In genomic region chr6:135280375-135281136, GRCh38 we compare ENCODE assay signal across 13 cellular contexts.
DNase-seq lines count a peak whose midpoint lies in the region; ATAC-seq and TF ChIP-seq lines count a peak whose summit lies in the region.
"Had no signal": no experiment of that assay in that cellular context is flagged by ENCODE, and none has a peak within 500 bp of the region (broad histone marks: within the 10 kb centered on the region; RNA-seq: fewer than 3 reads in every experiment).

No MANE protein-coding gene starts in this region.

- H4K12ac ChIP-seq in trophoblast cell (ENCODE audit: low read depth, low read length) = no peak overlapping the region

- no peaks in the 10 kb centered on the region for H3K36me3 ChIP-seq in KOPT-K1 (ENCODE audit: insufficient read depth, low read length)
- H3K36me3 ChIP-seq in SJCRH30 = no peaks in the 10 kb centered on the region
- H3K36me3 ChIP-seq in trophoblast cell (ENCODE audit: control insufficient read depth in 1 of 2, insufficient read depth in 2 of 2, low read length in 2 of 2) = no peaks in the 10 kb centered on the region
- H3K36me3 ChIP-seq: Peyer's patch had no signal

- no peak overlapping the region for H2BK12ac ChIP-seq in trophoblast cell (ENCODE audit: low read length)

- no peak overlapping the region for H2AK5ac ChIP-seq in trophoblast cell (ENCODE audit: low read length)

- H3K18ac ChIP-seq in trophoblast cell (ENCODE audit: low read length) = no peak overlapping the region

- no peak overlapping the region for H3K4me2 ChIP-seq in trophoblast cell (ENCODE audit: low read length)

- H3K27ac ChIP-seq in KOPT-K1 (ENCODE audit: low read depth, low read length, poor library complexity, severe bottlenecking) (peak overlapping the region; percentile 5), SJCRH30 (no peak overlapping the region), trophoblast cell (ENCODE audit: low read depth, low read length) (no peak overlapping the region)
- H3K27ac ChIP-seq: Peyer's patch, skin epidermis had no signal

- H4K91ac ChIP-seq in trophoblast cell (ENCODE audit: low read depth, low read length) = no peak overlapping the region

- no peak overlapping the region for H3K14ac ChIP-seq in trophoblast cell (ENCODE audit: low read length)

- H3K27me3 ChIP-seq in SJCRH30 (no peaks in the 10 kb centered on the region), trophoblast cell (ENCODE audit: insufficient read depth, low read length) (no peaks in the 10 kb centered on the region)
- H3K27me3 ChIP-seq: Peyer's patch had no signal

- ATAC-seq in HG02840 (IDR thresholded peaks at IDR 0.05; ENCODE audit: low FRiP score, unreplicated experiment) = no peak

- TF ChIP-seq CTCF in foreskin fibroblast (IDR thresholded peaks at IDR 0.05; ENCODE audit: low read depth, low read length) = no peak
- TF ChIP-seq CTCF in GM10266 (IDR thresholded peaks at IDR 0.05; ENCODE audit: control insufficient read depth, insufficient read depth, low read depth, missing control alignments) = no peak

- H3K4me1 ChIP-seq in SJCRH30 = peaks cover 8% of the 10 kb centered on the region
- H3K4me1 ChIP-seq in trophoblast cell (ENCODE audit: control insufficient read depth in 1 of 2, insufficient read depth in 2 of 2, low read length in 2 of 2) = no peaks in the 10 kb centered on the region
- H3K4me1 ChIP-seq: Peyer's patch had no signal

- H3K9ac ChIP-seq in trophoblast cell (ENCODE audit: low read length) = no peak overlapping the region

- H3K23ac ChIP-seq in trophoblast cell (ENCODE audit: low read length) = no peak overlapping the region

- no peak overlapping the region for H4K8ac ChIP-seq in trophoblast cell (ENCODE audit: low read depth, low read length)

- no peaks in the 10 kb centered on the region for H3K79me1 ChIP-seq in trophoblast cell (ENCODE audit: low read length)

- no peaks in the 10 kb centered on the region for H3K9me3 ChIP-seq in KOPT-K1 (ENCODE audit: insufficient read depth, low read length, poor library complexity, severe bottlenecking)
- no peaks in the 10 kb centered on the region for H3K9me3 ChIP-seq in SJCRH30 (replicated peaks)
- H3K9me3 ChIP-seq in trophoblast cell (ENCODE audit: insufficient read depth, low read depth, low read length) = no peaks in the 10 kb centered on the region
- H3K9me3 ChIP-seq: Peyer's patch had no signal

- no peak overlapping the region for H2BK5ac ChIP-seq in trophoblast cell (ENCODE audit: low read depth, low read length, poor library complexity)

- no peak overlapping the region for H2BK120ac ChIP-seq in trophoblast cell (ENCODE audit: insufficient read depth, low read length, poor library complexity)

- no peak overlapping the region for H2AFZ ChIP-seq in trophoblast cell (ENCODE audit: insufficient read depth, low read length, poor library complexity)

- H3K4ac ChIP-seq in trophoblast cell (ENCODE audit: low read depth, low read length) = no peak overlapping the region

- H3K4me3 ChIP-seq in SJCRH30 (no peak overlapping the region), foreskin fibroblast (ENCODE audit: low read depth in 1 of 2, low read length in 2 of 2) (no peak overlapping the region), trophoblast cell (ENCODE audit: low read depth, low read length) (no peak overlapping the region)
- H3K4me3 ChIP-seq: Peyer's patch, skin epidermis had no signal

- WGBS in trophoblast cell (ENCODE audit: extremely low coverage, insufficient coverage, insufficient read length) = no CpG with 5 or more reads among the region's 6 CpGs

- no peaks in the 10 kb centered on the region for H3K79me2 ChIP-seq in trophoblast cell (ENCODE audit: control insufficient read depth, insufficient read depth, low read length, poor library complexity)

- DNase-seq in COR-L47 (lab: John Stamatoyannopoulos, UW) (peak; percentile 8), SJCRH30 (peak; percentile 14 to 23), foreskin fibroblast (peak; percentile 28 to 56), GM10266 (ENCODE audit: extremely low spot score) (no peak), HuH-7.5 (ENCODE audit: low spot score) (no peak), trophoblast cell (no peak)
- DNase-seq: activated CD4-positive, alpha-beta T cell treated with anti-CD3 and anti-CD28 coated beads for 1 hour; activated naive CD4-positive, alpha-beta T cell treated with anti-CD3 and anti-CD28 coated beads for 36 hours; Calu3; Peyer's patch had no signal

Comparison
In these comparisons a context has a peak if more than half of its experiments do, and no peak if none do; other contexts are left out.
1. DNase-seq: peak in COR-L47 (single experiment), SJCRH30 (2 of 2) and foreskin fibroblast (2 of 2); none in GM10266 (single experiment), HuH-7.5 (single experiment) and trophoblast cell (0 of 2).